8 cellular contexts compared by ENCODE assay signal in the genomic region with DNA sequence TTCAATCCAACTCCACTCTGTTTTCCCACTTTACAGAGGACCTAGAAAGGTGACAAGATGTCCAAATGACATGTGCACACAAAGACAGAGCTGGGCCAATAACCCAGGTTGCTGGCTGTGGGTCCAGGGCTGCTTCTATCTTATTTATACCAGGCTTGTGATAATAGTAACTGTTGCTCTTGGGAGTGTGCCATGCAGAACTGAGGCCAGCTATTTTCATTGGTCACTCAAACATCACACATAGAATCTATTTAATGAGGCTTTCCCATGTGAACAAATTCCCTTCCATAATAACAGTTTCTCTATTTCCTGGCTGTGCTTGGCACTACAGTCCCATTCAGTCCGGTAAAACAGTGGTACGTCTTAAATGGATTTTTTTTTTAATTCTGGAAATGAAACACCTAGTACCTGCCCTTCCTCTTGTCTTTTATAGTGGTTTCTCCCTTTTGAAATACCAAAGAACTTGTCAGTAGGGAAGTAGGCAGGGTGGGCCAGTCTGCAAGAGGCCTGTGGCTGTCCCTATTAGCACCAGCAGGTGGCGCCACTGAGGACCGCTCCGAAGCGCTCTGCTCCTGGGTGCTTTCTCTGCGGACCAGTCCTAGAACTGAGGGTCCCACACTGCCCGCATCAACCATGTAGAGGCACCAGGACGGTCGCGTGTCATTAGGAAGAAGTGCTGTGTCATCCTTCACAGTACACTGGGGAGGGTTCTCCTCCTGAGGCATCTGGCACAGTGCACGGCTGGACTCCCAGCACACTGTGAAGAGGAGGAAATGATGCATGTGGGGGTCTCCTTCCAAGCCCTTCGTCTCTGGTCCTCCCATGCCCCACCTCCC. TPM values are rescaled to one million over a fixed set of nuclear protein-coding genes. Genes with fewer than 3 reads are reported as not detected.
DNase-seq lines count a peak whose midpoint lies in the region; ATAC-seq and TF ChIP-seq lines count a peak whose summit lies in the region.

No MANE protein-coding gene starts in this region.

- WGBS in spleen, 5 donors: 26 to 33% (median 30%) methylated on average over 13 of the region's 13 CpGs

- intact Hi-C loops in left cardiac atrium (cut with DNase I) (loop anchor here in 1 of 2 donors (10.0 kb wide), 1 partner anchor 60 kb away; no protein-coding TSS in a partner anchor), spleen (cut with DNase I; ENCODE audit: low total_unique reads) (no loop called here)

- peaks cover 0 to 17% (median 7%) of the 10 kb centered on the region in 6 donors for H3K4me1 ChIP-seq in spleen

- no peak for TF ChIP-seq POLR2A in spleen (IDR thresholded peaks at IDR 0.05)

- ATAC-seq in HG03280 (IDR thresholded peaks at IDR 0.05; ENCODE audit: unreplicated experiment) (peak; percentile 40), left cardiac atrium (peak; percentile 58 to 60), GM21423 (IDR thresholded peaks at IDR 0.05; ENCODE audit: unreplicated experiment) (no peak), HG03521 (IDR thresholded peaks at IDR 0.05; ENCODE audit: unreplicated experiment) (no peak)

- H3K36me3 ChIP-seq in GM06990 (ENCODE audit: control insufficient read depth, insufficient read depth, low read length) (no peaks in the 10 kb centered on the region), spleen (peaks cover 0 to 4% (median 0%) of the 10 kb centered on the region in 6 donors)

- TF ChIP-seq CTCF in GM06990 (IDR thresholded peaks at IDR 0.05; ENCODE audit: insufficient read depth, low read length, poor library complexity, severe bottlenecking): peak; percentile 90
- TF ChIP-seq CTCF in spleen (IDR thresholded peaks at IDR 0.05 in 8 of 11, conservative IDR thresholded peaks at IDR 0.05 in 3 of 11): peak; percentile 50 to 91 (median 80)

- H3K27me3 ChIP-seq in GM06990 (replicated peaks; ENCODE audit: control insufficient read depth, insufficient read depth, low read length) (no peaks in the 10 kb centered on the region), spleen (replicated peaks in 1 of 7) (no peaks in the 10 kb centered on the region)

- DNase-seq in GM06990 (ENCODE audit: extremely low read depth, insufficient read length): peak; percentile 47
- peak; percentile 86 for DNase-seq in SKM-1 treated with dmso at 0.1 percent for 144 hours (lab: John Stamatoyannopoulos, UW; ENCODE audit: unreplicated experiment)
- DNase-seq in activated naive CD4-positive, alpha-beta T cell treated with anti-CD3 and anti-CD28 coated beads, Interleukin-2, amount 50 U/mL, for 16 hours: peak; percentile 61
- peak; percentile 71 for DNase-seq in left cardiac atrium
- peak; percentile 90 for DNase-seq in spleen

- no peak overlapping the region for H3K4me3 ChIP-seq in GM06990 (replicated peaks; ENCODE audit: low read depth, low read length)
- peak overlapping the region in 1 of 8 donors; percentile 21 for H3K4me3 ChIP-seq in spleen

- no peak overlapping the region for H3K27ac ChIP-seq in spleen

- H3K9me3 ChIP-seq in spleen: no peaks in the 10 kb centered on the region

RNA-seq across cellular contexts. Expression of a gene that starts 52.1 kb away (rescaled TPM):
- total RNA-seq in left cardiac atrium: 1 to 10 TPM; 4.8 to 6.0 TPM
- total RNA-seq in spleen: 1 to 10 TPM; 3.0 to 5.5 (median 3.9) TPM
- polyA plus RNA-seq in spleen: 1 to 10 TPM in 1 of 3 donors, under 1 TPM in 2; 0.53 to 1.1 (median 0.59) TPM

Comparison
In these comparisons a context has a peak if more than half of its experiments do, and no peak if none do; other contexts are left out.
1. ATAC-seq: peak in HG03280 (single experiment) and left cardiac atrium (2 of 2); none in GM21423 (single experiment) and HG03521 (single experiment).
2. Peak in every context shown above with its lines, with median percentiles within 50 percentile points of each other: DNase-seq.